In genomic region chr18:10050956-10051355, GRCh38 we compare ENCODE assay signal across 13 cellular contexts.
"Had no signal": no experiment of that assay in that cellular context is flagged by ENCODE, and none has a peak within 500 bp of the region (broad histone marks: within the 10 kb centered on the region; RNA-seq: fewer than 3 reads in every experiment).

No MANE protein-coding gene starts in this region.

- H3K4me3 ChIP-seq: ascending aorta, SJSA1, smooth muscle cell, suprapubic skin had no signal

- H3K36me3 ChIP-seq: ascending aorta, neutrophil, SJSA1, suprapubic skin had no signal

- H3K27ac ChIP-seq: neutrophil, SJSA1 had no signal

- H3K27me3 ChIP-seq: ascending aorta, neutrophil, SJSA1, suprapubic skin had no signal

- DNase-seq: activated CD4-positive, alpha-beta T cell treated with anti-CD3 and anti-CD28 coated beads, Interleukin-2, amount 50 U/mL, for 4 hours; activated gamma-delta T cell treated with Interleukin-2 at 50 U/mL for 16 hours; activated naive CD8-positive, alpha-beta T cell treated with anti-CD3 and anti-CD28 coated beads, Interleukin-2, amount 10 ng/mL, durations not matched to agents 7 days and 5 days; activated T-cell treated with anti-CD3 and anti-CD28 coated beads, Interleukin-2, amount 50 U/mL, for 4 hours; kidney; naive B cell; retina; SW 1271 had no signal

- H3K9me3 ChIP-seq: ascending aorta, neutrophil, SJSA1, suprapubic skin had no signal
